16 cellular contexts compared by ENCODE assay signal in genomic region chr13:40175639-40176038, GRCh38.
"Had no signal": no experiment of that assay in that cellular context is flagged by ENCODE, and none has a peak within 500 bp of the region (broad histone marks: within the 10 kb centered on the region; RNA-seq: fewer than 3 reads in every experiment).

No MANE protein-coding gene starts in this region.

- ATAC-seq: activated naive CD4-positive, alpha-beta T cell treated with anti-CD3 and anti-CD28 coated beads, Interleukin-2, amount 50 U/mL, for 72 hours had no signal

- H3K4me3 ChIP-seq: lung, transverse colon had no signal

- H3K36me3 ChIP-seq: transverse colon had no signal

- H3K4me3 Mint-ChIP-seq: brain, nephron had no signal

- H3K4me1 ChIP-seq: transverse colon had no signal

- H3K27ac Mint-ChIP-seq: activated naive CD4-positive, alpha-beta T cell treated with anti-CD3 and anti-CD28 coated beads, Interleukin-2, amount 50 U/mL, for 72 hours; brain; nephron had no signal

- DNase-seq: activated CD4-positive, alpha-beta T cell treated with anti-CD3 and anti-CD28 coated beads for 1 hour; activated CD4-positive, alpha-beta T cell treated with anti-CD3 and anti-CD28 coated beads, Interleukin-2, amount 50 U/mL, for 48 hours; activated gamma-delta T cell treated with Interleukin-2 at 50 U/mL for 16 hours; central memory CD4-positive, alpha-beta T cell; hippocampal formation; islet precursor cell; stimulated activated naive CD4-positive, alpha-beta T cell treated with Interleukin-2 at 50 U/mL for 16 hours; substantia nigra; SW 1271; T-helper 2 cell; transverse colon had no signal

- H3K9me3 ChIP-seq: transverse colon had no signal

- H3K27ac ChIP-seq: transverse colon, VCaP had no signal

- H3K9me3 Mint-ChIP-seq: nephron had no signal

- H3K36me3 Mint-ChIP-seq: brain had no signal
